1 cellular context compared by ENCODE assay signal in genomic region chr7:64999165-65000004, GRCh38.
TF ChIP-seq lines count a peak whose summit lies in the region.

No MANE protein-coding gene starts in this region.

TF ChIP-seq in HepG2, 621 proteins besides CTCF, POLR2A, EP300 and RAD21 (continued from another document and continues in another):
- TF ChIP-seq TEF (CRISPR knock-in tag; IDR thresholded peaks at IDR 0.05) (no peak), ZNF432 (CRISPR knock-in tag; IDR thresholded peaks at IDR 0.05; ENCODE audit: borderline replicate concordance) (no peak), ZNF20 (CRISPR knock-in tag; IDR thresholded peaks at IDR 0.05) (no peak), NFE2L2 (IDR thresholded peaks at IDR 0.05; ENCODE audit: low read length) (no peak), SRSF1 (optimal IDR thresholded peaks at IDR 0.05; ENCODE audit: low read depth, low read length) (no peak), RFX5 (IDR thresholded peaks at IDR 0.05; ENCODE audit: low read depth, low read length) (no peak), GMEB2 (CRISPR knock-in tag; IDR thresholded peaks at IDR 0.05; ENCODE audit: low read depth) (0 out of 2 replicates have a peak, but pooled peaks have one; percentile 15), JUNB (CRISPR knock-in tag; IDR thresholded peaks at IDR 0.05; ENCODE audit: borderline replicate concordance) (0 out of 2 replicates have a peak, but pooled peaks have one; percentile 42), ZNF788 (CRISPR knock-in tag; IDR thresholded peaks at IDR 0.05; ENCODE audit: borderline replicate concordance) (no peak), ZFP37 (CRISPR knock-in tag; IDR thresholded peaks at IDR 0.05; ENCODE audit: borderline replicate concordance) (no peak), HDAC6 (IDR thresholded peaks at IDR 0.05; ENCODE audit: low read depth, low read length) (no peak), ZMYM3 (CRISPR knock-in tag; IDR thresholded peaks at IDR 0.05) (peak; percentile 49; the same call in 1 of the 2 replicates), ZBTB49 (CRISPR knock-in tag; IDR thresholded peaks at IDR 0.05; ENCODE audit: borderline replicate concordance) (no peak), ARHGAP35 (CRISPR knock-in tag; IDR thresholded peaks at IDR 0.05; ENCODE audit: borderline replicate concordance) (no peak), MAZ (IDR thresholded peaks at IDR 0.05; ENCODE audit: borderline replicate concordance, low read depth, low read length) (no peak), MAZ (CRISPR knock-in tag; IDR thresholded peaks at IDR 0.05; ENCODE audit: low read depth) (no peak), CREM (IDR thresholded peaks at IDR 0.05) (peak; percentile 94), CREM (CRISPR knock-in tag; IDR thresholded peaks at IDR 0.05) (no peak), CEBPG (CRISPR knock-in tag; IDR thresholded peaks at IDR 0.05) (peak; percentile 96), ZNF670 (CRISPR knock-in tag; IDR thresholded peaks at IDR 0.05; ENCODE audit: borderline replicate concordance) (no peak; the same call in 1 of the 2 replicates), NBN (conservative IDR thresholded peaks at IDR 0.05) (no peak), MIXL1 (CRISPR knock-in tag; IDR thresholded peaks at IDR 0.05) (peak; percentile 86), MEIS1 (CRISPR knock-in tag; IDR thresholded peaks at IDR 0.05; ENCODE audit: borderline replicate concordance) (peak; percentile 99), ETV5 (CRISPR knock-in tag; IDR thresholded peaks at IDR 0.05; ENCODE audit: borderline replicate concordance) (peak; percentile 99), KDM5A (IDR thresholded peaks at IDR 0.05; ENCODE audit: borderline replicate concordance, low read length) (no peak), ZNF761 (CRISPR knock-in tag; conservative IDR thresholded peaks at IDR 0.05) (0 out of 2 replicates have a peak, but pooled peaks have one; percentile 11), ZNF562 (CRISPR knock-in tag; IDR thresholded peaks at IDR 0.05; ENCODE audit: borderline replicate concordance) (no peak), ZBTB46 (CRISPR knock-in tag; IDR thresholded peaks at IDR 0.05; ENCODE audit: borderline replicate concordance) (no peak), ATF4 (CRISPR knock-in tag; IDR thresholded peaks at IDR 0.05) (peak in 1 of 2 experiments; percentile 97; a peak in 2 of 4 replicates), ZBTB42 (CRISPR knock-in tag; IDR thresholded peaks at IDR 0.05) (peak; percentile 35; the same call in 1 of the 2 replicates), IKZF5 (CRISPR knock-in tag; IDR thresholded peaks at IDR 0.05) (peak; percentile 63), YEATS4 (CRISPR knock-in tag; IDR thresholded peaks at IDR 0.05; ENCODE audit: borderline replicate concordance) (peak; percentile 68; the same call in 1 of the 2 replicates), UBTF (CRISPR knock-in tag; IDR thresholded peaks at IDR 0.05) (peak; percentile 15; the same call in 1 of the 2 replicates), ONECUT2 (CRISPR knock-in tag; IDR thresholded peaks at IDR 0.05) (no peak), MAFK (conservative IDR thresholded peaks at IDR 0.05 in 1 of 2, IDR thresholded peaks at IDR 0.05 in 1 of 2; ENCODE audit: low read length in 2 of 2) (peak in 1 of 2 experiments; percentile 16; a peak in 1 of 4 replicates), ZFP91 (CRISPR knock-in tag; IDR thresholded peaks at IDR 0.05; ENCODE audit: borderline replicate concordance) (no peak; the same call in 1 of the 2 replicates), SKI (IDR thresholded peaks at IDR 0.05; ENCODE audit: partially characterized antibody) (peak; percentile 37), ZFP36L2 (CRISPR knock-in tag; IDR thresholded peaks at IDR 0.05) (no peak), SMAD3 (CRISPR knock-in tag; IDR thresholded peaks at IDR 0.05) (peak; percentile 82), ZNF737 (CRISPR knock-in tag; IDR thresholded peaks at IDR 0.05; ENCODE audit: borderline replicate concordance) (no peak), ZNF510 (CRISPR knock-in tag; IDR thresholded peaks at IDR 0.05; ENCODE audit: low read depth) (0 out of 2 replicates have a peak, but pooled peaks have one; percentile 48), TCF7 (IDR thresholded peaks at IDR 0.05; ENCODE audit: low read depth) (peak; percentile 93), ZBTB3 (CRISPR knock-in tag; IDR thresholded peaks at IDR 0.05; ENCODE audit: borderline replicate concordance, low read depth) (peak; percentile 26; the same call in 1 of the 2 replicates), ZHX2 (IDR thresholded peaks at IDR 0.05; ENCODE audit: low read depth) (no peak), ZHX2 (CRISPR knock-in tag; IDR thresholded peaks at IDR 0.05; ENCODE audit: borderline replicate concordance) (0 out of 2 replicates have a peak, but pooled peaks have one; percentile 90), MTA1 (CRISPR knock-in tag; IDR thresholded peaks at IDR 0.05; ENCODE audit: borderline replicate concordance) (peak; percentile 16; the same call in 1 of the 2 replicates), ZNF543 (CRISPR knock-in tag; IDR thresholded peaks at IDR 0.05) (peak; percentile 52; the same call in 1 of the 2 replicates)
